Comparison of ENCODE assay signal across 1 cellular context in the genomic region with DNA sequence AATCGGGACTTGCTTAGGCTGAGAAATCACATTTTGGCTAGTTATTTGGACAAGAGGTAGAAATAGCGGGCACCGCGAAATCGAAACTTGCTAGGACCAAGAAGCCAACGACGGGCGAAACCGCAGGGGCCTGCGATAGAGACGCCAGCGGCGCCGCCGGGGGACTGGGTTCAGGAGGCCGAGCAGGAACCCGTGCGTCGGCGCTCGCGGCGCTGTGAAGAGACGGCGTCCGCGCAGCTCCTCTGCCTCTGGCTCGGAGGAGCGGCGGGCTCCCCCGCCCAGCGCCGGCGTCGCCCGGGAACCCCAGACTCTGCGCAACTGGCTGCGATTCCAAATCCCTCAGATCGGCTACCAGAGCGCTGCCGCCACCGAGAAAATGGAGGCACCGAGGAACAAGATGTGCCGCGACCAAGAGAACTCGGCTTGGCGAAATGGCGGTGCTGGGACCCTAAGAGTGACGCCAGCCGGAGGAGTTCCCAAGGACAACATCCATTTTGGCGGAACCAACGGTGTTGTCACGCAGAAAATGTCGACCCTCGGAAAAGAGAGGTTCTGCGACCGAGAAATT.
A peak's percentile ranks its signal among the peaks of the same experiment; 100 is the strongest.
TF ChIP-seq lines count a peak whose summit lies in the region.

No MANE protein-coding gene starts in this region.

TF ChIP-seq in HEK293, 187 proteins besides CTCF, POLR2A, EP300 and RAD21 (continued from another document):
- no peak for TF ChIP-seq ZNF354C (tag by site-specific recombination; IDR thresholded peaks at IDR 0.05; ENCODE audit: borderline replicate concordance, low read depth)
- peak; percentile 8; the same call in 1 of the 2 replicates for TF ChIP-seq ZNF148 (tag by site-specific recombination; IDR thresholded peaks at IDR 0.05; ENCODE audit: borderline replicate concordance)
- TF ChIP-seq ATF2 (tag by site-specific recombination; IDR thresholded peaks at IDR 0.05; ENCODE audit: low read depth): peak; percentile 45; the same call in 1 of the 2 replicates
- TF ChIP-seq YY2 (tag by site-specific recombination; IDR thresholded peaks at IDR 0.05): peak; percentile 95
- TF ChIP-seq, protein P1, sequence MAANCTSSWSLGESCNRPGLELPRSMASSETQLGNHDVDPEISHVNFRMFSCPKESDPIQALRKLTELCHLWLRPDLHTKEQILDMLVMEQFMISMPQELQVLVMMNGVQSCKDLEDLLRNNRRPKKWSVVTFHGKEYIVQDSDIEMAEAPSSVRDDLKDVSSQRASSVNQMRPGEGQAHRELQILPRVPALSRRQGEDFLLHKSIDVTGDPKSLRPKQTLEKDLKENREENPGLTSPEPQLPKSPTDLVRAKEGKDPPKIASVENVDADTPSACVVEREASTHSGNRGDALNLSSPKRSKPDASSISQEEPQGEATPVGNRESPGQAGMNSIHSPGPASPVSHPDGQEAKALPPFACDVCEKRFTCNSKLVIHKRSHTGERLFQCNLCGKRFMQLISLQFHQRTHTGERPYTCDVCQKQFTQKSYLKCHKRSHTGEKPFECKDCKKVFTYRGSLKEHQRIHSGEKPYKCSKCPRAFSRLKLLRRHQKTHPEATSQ (tag by site-specific recombination; IDR thresholded peaks at IDR 0.05): no peak
- TF ChIP-seq ZBTB20 (tag by site-specific recombination; IDR thresholded peaks at IDR 0.05): peak; percentile 99
- TF ChIP-seq HOXD13 (CRISPR knock-in tag; IDR thresholded peaks at IDR 0.05; ENCODE audit: borderline replicate concordance): no peak
- peak; percentile 76; the same call in 1 of the 2 replicates for TF ChIP-seq ZBTB17 (tag by site-specific recombination; IDR thresholded peaks at IDR 0.05)
- peak; percentile 56 for TF ChIP-seq GLIS2 (tag by site-specific recombination; IDR thresholded peaks at IDR 0.05)
- peak; percentile 5; the same call in 1 of the 2 replicates for TF ChIP-seq ZBTB48 (tag by site-specific recombination; IDR thresholded peaks at IDR 0.05)
- TF ChIP-seq ZFP41 (tag by site-specific recombination; IDR thresholded peaks at IDR 0.05; ENCODE audit: borderline replicate concordance): no peak
- 0 out of 2 replicates have a peak, but pooled peaks have one; percentile 7 for TF ChIP-seq WT1 (tag by site-specific recombination; IDR thresholded peaks at IDR 0.05)
- TF ChIP-seq, protein P2, sequence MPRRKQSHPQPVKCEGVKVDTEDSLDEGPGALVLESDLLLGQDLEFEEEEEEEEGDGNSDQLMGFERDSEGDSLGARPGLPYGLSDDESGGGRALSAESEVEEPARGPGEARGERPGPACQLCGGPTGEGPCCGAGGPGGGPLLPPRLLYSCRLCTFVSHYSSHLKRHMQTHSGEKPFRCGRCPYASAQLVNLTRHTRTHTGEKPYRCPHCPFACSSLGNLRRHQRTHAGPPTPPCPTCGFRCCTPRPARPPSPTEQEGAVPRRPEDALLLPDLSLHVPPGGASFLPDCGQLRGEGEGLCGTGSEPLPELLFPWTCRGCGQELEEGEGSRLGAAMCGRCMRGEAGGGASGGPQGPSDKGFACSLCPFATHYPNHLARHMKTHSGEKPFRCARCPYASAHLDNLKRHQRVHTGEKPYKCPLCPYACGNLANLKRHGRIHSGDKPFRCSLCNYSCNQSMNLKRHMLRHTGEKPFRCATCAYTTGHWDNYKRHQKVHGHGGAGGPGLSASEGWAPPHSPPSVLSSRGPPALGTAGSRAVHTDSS (tag by site-specific recombination; IDR thresholded peaks at IDR 0.05): 0 out of 2 replicates have a peak, but pooled peaks have one; percentile 5
- peak; percentile 97 for TF ChIP-seq ZNF335 (tag by site-specific recombination; conservative IDR thresholded peaks at IDR 0.05)
- peak; percentile 15; the same call in 1 of the 2 replicates for TF ChIP-seq ZBTB21 (tag by site-specific recombination; IDR thresholded peaks at IDR 0.05)
- no peak for TF ChIP-seq ZNF654 (tag by site-specific recombination; IDR thresholded peaks at IDR 0.05; ENCODE audit: low read depth)
